In genomic region chr12:119988440-119988787, GRCh38 we compare ENCODE assay signal across 8 cellular contexts. TPM values are rescaled to one million over a fixed set of nuclear protein-coding genes. Genes with fewer than 3 reads are reported as not detected.
A peak's percentile ranks its signal among the peaks of the same experiment; 100 is the strongest.
DNase-seq lines count a peak whose midpoint lies in the region; ATAC-seq, FAIRE-seq and TF ChIP-seq lines count a peak whose summit lies in the region.

No MANE protein-coding gene starts in this region.

- intact Hi-C loops in upper lobe of right lung (cut with DNase I), result no loop called here

- POLR2A ChIA-PET in A549 (lab: Yijun Ruan, JAX), result interaction anchor here (2.2 kb wide), 1 partner anchor 99 kb away, joined by 19 read pairs; no protein-coding TSS in a partner anchor

- H3K9me3 ChIP-seq in A549, result no peaks in the 10 kb centered on the region
- H3K9me3 ChIP-seq in upper lobe of right lung, result no peaks in the 10 kb centered on the region

- ATAC-seq in A549 (peak; percentile 73 to 81), upper lobe of right lung (peak; percentile 5)

- no peaks in the 10 kb centered on the region for H3K36me3 ChIP-seq in upper lobe of right lung

- no peak for FAIRE-seq in A549 (lab: Jason Lieb, UNC)

- DNase-seq in A549 (ENCODE audit: low read depth in 1 of 2, low spot score in 1 of 2) (peak in 1 of 2 experiments; percentile 59), NCI-H1694 (lab: John Stamatoyannopoulos, UW) (peak; percentile 56), cardiac fibroblast (ENCODE audit: low read depth in 2 of 2) (peak; percentile 21 to 49), lung microvascular endothelial cell (ENCODE audit: low read depth in 2 of 2) (peak; percentile 0 to 34), upper lobe of right lung (no peak), NCI-H2081 treated with DMSO at 0.1 percent for 48 hours (lab: John Stamatoyannopoulos, UW) (no peak), NCI-H1092 (lab: John Stamatoyannopoulos, UW) (no peak)

- H3K4me1 ChIP-seq in A549 (peaks cover 11% of the 10 kb centered on the region), upper lobe of right lung (peaks cover 10% of the 10 kb centered on the region)

- peak; percentile 14 to 16; a peak in 2 of 5 replicates for TF ChIP-seq RAD21 in A549 (conservative IDR thresholded peaks at IDR 0.05 in 1 of 2, IDR thresholded peaks at IDR 0.05 in 1 of 2)

- H3K4me3 ChIP-seq in A549, result peak overlapping the region; percentile 65
- H3K4me3 ChIP-seq in cardiac fibroblast (replicated peaks in 1 of 2; ENCODE audit: low read depth in 2 of 2, low read length in 2 of 2), result peak overlapping the region; percentile 20 to 53
- peak overlapping the region; percentile 50 for H3K4me3 ChIP-seq in upper lobe of right lung

- peak overlapping the region; percentile 91 for H3K4me2 ChIP-seq in A549

- peaks cover 6% of the 10 kb centered on the region for H3K27me3 ChIP-seq in upper lobe of right lung

- H3K27ac ChIP-seq in A549 (peak overlapping the region; percentile 65 to 82), upper lobe of right lung (no peak overlapping the region)

- 5% methylated on average over 8 of the region's 15 CpGs for WGBS in A549 (ENCODE audit: missing lambda C conversion rate)

- peak; percentile 44; the same call in 2 of the 3 replicates for TF ChIP-seq CTCF in A549 (IDR thresholded peaks at IDR 0.05)
- TF ChIP-seq CTCF in GM12873 (IDR thresholded peaks at IDR 0.05; ENCODE audit: insufficient read depth, low read depth, low read length, missing control alignments), result peak; percentile 8
- peak; percentile 16 for TF ChIP-seq CTCF in cardiac fibroblast (IDR thresholded peaks at IDR 0.05; ENCODE audit: low read depth, low read length)
- TF ChIP-seq CTCF in upper lobe of right lung (IDR thresholded peaks at IDR 0.05), result no peak

- CTCF ChIA-PET in A549 (lab: Yijun Ruan, JAX), result interaction anchor here (0.7 to 3.0 kb wide), 7 partner anchors 18 to 122 kb away, joined by 3 to 11 read pairs (median 3); no protein-coding TSS in a partner anchor

- no peak for TF ChIP-seq POLR2A in A549 (IDR thresholded peaks at IDR 0.05; ENCODE audit: low read length)

- no peak for TF ChIP-seq EP300 in A549 (IDR thresholded peaks at IDR 0.05)

TF ChIP-seq in A549, 52 proteins besides CTCF, POLR2A, EP300 and RAD21:
- TF ChIP-seq E2F6 (IDR thresholded peaks at IDR 0.05; ENCODE audit: borderline replicate concordance, low read depth) (peak; percentile 47; the same call in 1 of the 2 replicates), REST (IDR thresholded peaks at IDR 0.05) (no peak), NFE2L2 (conservative IDR thresholded peaks at IDR 0.05; ENCODE audit: low read length) (no peak), SMC3 (IDR thresholded peaks at IDR 0.05) (peak; percentile 12; the same call in 1 of the 3 replicates), POLR2AphosphoS2 (conservative IDR thresholded peaks at IDR 0.05; ENCODE audit: low read length) (no peak), KDM5A (IDR thresholded peaks at IDR 0.05) (no peak), MAFK (IDR thresholded peaks at IDR 0.05; ENCODE audit: partially characterized antibody) (peak; percentile 80), GATA3 (IDR thresholded peaks at IDR 0.05; ENCODE audit: borderline replicate concordance) (no peak)

RNA-seq across cellular contexts. Expression of gene BICDL1, which starts 0.6 kb away (rescaled TPM):
- 4.5 and 5.8 TPM in 2 replicates for polyA plus RNA-seq in A549 (2011; rRNA removed)
- polyA plus RNA-seq in A549 (2012; cell fraction: cytosol; rRNA removed), result 2.8 and 3.0 TPM in 2 replicates
- 5.7 and 6.0 TPM in 2 replicates for polyA plus RNA-seq in A549 (2012; cell fraction: nucleus; rRNA removed)
- polyA plus RNA-seq in A549 (2017; fragmentation: RNase III; extraction: RNeasy Plus Mini Kit Qiagen cat#74134 plus additional on column Dnase treatment), result 2.6 to 3.8 TPM (median 3.5 TPM) in 3 replicates
- polyA minus RNA-seq in A549 (2011; rRNA and poly(A)+ RNA removed), result 3.7 and 5.4 TPM in 2 replicates
- total RNA-seq in lung microvascular endothelial cell, result under 0.01 TPM in 2 replicates
- 20.6 TPM for total RNA-seq in upper lobe of right lung

Comparison
In these comparisons a context has a peak if more than half of its experiments do, and no peak if none do; other contexts are left out.
1. DNase-seq: peak in NCI-H1694 (single experiment), cardiac fibroblast (2 of 2) and lung microvascular endothelial cell (2 of 2); none in upper lobe of right lung (single experiment), NCI-H2081 treated with DMSO at 0.1 percent for 48 hours (single experiment) and NCI-H1092 (single experiment).
2. RNA of gene BICDL1, which starts 0.6 kb away (total RNA-seq): 20.6 TPM in upper lobe of right lung (single experiment); under 0.01 TPM in lung microvascular endothelial cell; every median in the first group is over 10 times any median in the second.
3. Peak in every context shown above with its lines, with median percentiles within 50 percentile points of each other: H3K4me3 ChIP-seq.